8 cellular contexts compared by ENCODE assay signal in genomic region chr15:85667491-85668424, GRCh38.
DNase-seq lines count a peak whose midpoint lies in the region; ATAC-seq and TF ChIP-seq lines count a peak whose summit lies in the region.

No MANE protein-coding gene starts in this region.

- intact Hi-C loops in activated CD4-positive, alpha-beta T cell treated with anti-CD3 and anti-CD28 coated beads for 36 hours (cut with DNase I, micrococcal nuclease) = loop anchor here (1.0 to 5.0 kb wide), 12 partner anchors 18 to 126 kb away; no protein-coding TSS in a partner anchor

- peak; percentile 96 for ATAC-seq in GM21423 (IDR thresholded peaks at IDR 0.05; ENCODE audit: unreplicated experiment)
- peak; percentile 94 for ATAC-seq in activated CD4-positive, alpha-beta T cell treated with anti-CD3 and anti-CD28 coated beads for 36 hours

- peak overlapping the region; percentile 94 for H3K27ac Mint-ChIP-seq in activated CD4-positive, alpha-beta T cell treated with anti-CD3 and anti-CD28 coated beads for 36 hours
- H3K27ac Mint-ChIP-seq in nephron progenitor cell = peak overlapping the region; percentile 86
- H3K27ac Mint-ChIP-seq in glutamatergic neuron (ENCODE audit: unreplicated experiment) = no peak overlapping the region

- no peaks in the 10 kb centered on the region for H3K27me3 Mint-ChIP-seq in activated CD4-positive, alpha-beta T cell treated with anti-CD3 and anti-CD28 coated beads for 36 hours
- H3K27me3 Mint-ChIP-seq in nephron progenitor cell (ENCODE audit: low read depth, poor library complexity) (no peaks in the 10 kb centered on the region), glutamatergic neuron (ENCODE audit: unreplicated experiment) (no peaks in the 10 kb centered on the region)

- no peak overlapping the region for H3K4me3 ChIP-seq in epithelial cell of esophagus (ENCODE audit: low read length)

- peaks cover 69% of the 10 kb centered on the region for H3K36me3 Mint-ChIP-seq in activated CD4-positive, alpha-beta T cell treated with anti-CD3 and anti-CD28 coated beads for 36 hours (ENCODE audit: low read depth)
- H3K36me3 Mint-ChIP-seq in nephron progenitor cell (ENCODE audit: low read depth) (peaks cover 82% of the 10 kb centered on the region), glutamatergic neuron (ENCODE audit: unreplicated experiment) (peaks cover 4% of the 10 kb centered on the region)

- peaks cover 2% of the 10 kb centered on the region for H3K9me3 Mint-ChIP-seq in activated CD4-positive, alpha-beta T cell treated with anti-CD3 and anti-CD28 coated beads for 36 hours (ENCODE audit: low read depth)
- peaks cover 6% of the 10 kb centered on the region for H3K9me3 Mint-ChIP-seq in nephron progenitor cell
- H3K9me3 Mint-ChIP-seq in glutamatergic neuron (ENCODE audit: unreplicated experiment) = no peaks in the 10 kb centered on the region

- CTCF ChIA-PET in activated CD4-positive, alpha-beta T cell treated with anti-CD3 and anti-CD28 coated beads for 36 hours (lab: Charles Lee) = interaction anchor here (0.9 to 1.6 kb wide), 6 partner anchors 9 to 371 kb away, joined by 3 to 5 read pairs (median 4); no protein-coding TSS in a partner anchor

- POLR2A ChIA-PET in activated CD4-positive, alpha-beta T cell treated with anti-CD3 and anti-CD28 coated beads for 36 hours (lab: Charles Lee) = interaction anchor here (0.6 to 1.5 kb wide), 13 partner anchors 21 to 86 kb away, joined by 3 to 13 read pairs (median 5); no protein-coding TSS in a partner anchor

- peak; percentile 99 for DNase-seq in EH (ENCODE audit: low read depth)
- peak; percentile 92 for DNase-seq in HS-5 (ENCODE audit: low read depth)
- peak; percentile 73 for DNase-seq in activated CD4-positive, alpha-beta T cell treated with anti-CD3 and anti-CD28 coated beads for 36 hours
- DNase-seq in epithelial cell of esophagus (ENCODE audit: low read depth) = peak; percentile 94
- no peak for DNase-seq in nephron progenitor cell
- DNase-seq in NCI-H2107 treated with DMSO at 0.1 percent for 48 hours (lab: John Stamatoyannopoulos, UW; ENCODE audit: unreplicated experiment) = no peak
- DNase-seq in glutamatergic neuron = no peak

- TF ChIP-seq CTCF in epithelial cell of esophagus (IDR thresholded peaks at IDR 0.05; ENCODE audit: insufficient read depth, low read depth, low read length, missing control alignments) (no peak), nephron progenitor cell (IDR thresholded peaks at IDR 0.05) (no peak), glutamatergic neuron (IDR thresholded peaks at IDR 0.05; ENCODE audit: partially characterized antibody, unreplicated experiment) (no peak)

- peak overlapping the region; percentile 47 for H3K4me3 Mint-ChIP-seq in activated CD4-positive, alpha-beta T cell treated with anti-CD3 and anti-CD28 coated beads for 36 hours
- H3K4me3 Mint-ChIP-seq in nephron progenitor cell = no peak overlapping the region
- no peak overlapping the region for H3K4me3 Mint-ChIP-seq in glutamatergic neuron (ENCODE audit: unreplicated experiment)

- H3K4me1 Mint-ChIP-seq in activated CD4-positive, alpha-beta T cell treated with anti-CD3 and anti-CD28 coated beads for 36 hours = peaks cover 35% of the 10 kb centered on the region
- H3K4me1 Mint-ChIP-seq in nephron progenitor cell (peaks cover 8% of the 10 kb centered on the region), glutamatergic neuron (ENCODE audit: low read depth, unreplicated experiment) (no peaks in the 10 kb centered on the region)

Comparison
In these comparisons a context has a peak if more than half of its experiments do, and no peak if none do; other contexts are left out.
1. DNase-seq: peak in EH (single experiment), HS-5 (single experiment), activated CD4-positive, alpha-beta T cell treated with anti-CD3 and anti-CD28 coated beads for 36 hours (single experiment) and epithelial cell of esophagus (single experiment); none in nephron progenitor cell (single experiment), NCI-H2107 treated with DMSO at 0.1 percent for 48 hours (single experiment) and glutamatergic neuron (single experiment).